ENCODE assay signal across 11 cellular contexts in genomic region chr10:119299531-119299930, GRCh38.
A peak's percentile ranks its signal among the peaks of the same experiment; 100 is the strongest.
DNase-seq lines count a peak whose midpoint lies in the region; ATAC-seq and TF ChIP-seq lines count a peak whose summit lies in the region.
"Had no signal": no experiment of that assay in that cellular context is flagged by ENCODE, and none has a peak within 500 bp of the region (broad histone marks: within the 10 kb centered on the region; RNA-seq: fewer than 3 reads in every experiment).

No MANE protein-coding gene starts in this region.

- H3K79me2 ChIP-seq in OCI-LY1 (ENCODE audit: insufficient read depth, low read length): no peaks in the 10 kb centered on the region

- H3K27ac ChIP-seq in left ventricle myocardium inferior (replicated peaks) (peak overlapping the region; percentile 78), right cardiac atrium (ENCODE audit: low read length) (no peak overlapping the region), OCI-LY1 (ENCODE audit: low read depth, low read length, poor library complexity, severe bottlenecking) (no peak overlapping the region)

- no peak overlapping the region for H2AFZ ChIP-seq in OCI-LY1 (ENCODE audit: low read length)

- no peaks in the 10 kb centered on the region for H3K27me3 ChIP-seq in left ventricle myocardium inferior (ENCODE audit: low read depth)
- no peaks in the 10 kb centered on the region for H3K27me3 ChIP-seq in right cardiac atrium (ENCODE audit: control insufficient read depth, insufficient read depth)
- no peaks in the 10 kb centered on the region for H3K27me3 ChIP-seq in OCI-LY1 (ENCODE audit: insufficient read depth, low read length)

- H3K9me3 ChIP-seq in left ventricle myocardium inferior (replicated peaks): peaks cover 9% of the 10 kb centered on the region
- H3K9me3 ChIP-seq in right cardiac atrium (ENCODE audit: control insufficient read depth, low read length): no peaks in the 10 kb centered on the region
- no peaks in the 10 kb centered on the region for H3K9me3 ChIP-seq in OCI-LY1 (ENCODE audit: low read length)

- H3K4me3 ChIP-seq in left ventricle myocardium inferior: no peak overlapping the region
- no peak overlapping the region for H3K4me3 ChIP-seq in right cardiac atrium (ENCODE audit: low read length)
- H3K4me3 ChIP-seq in OCI-LY1 (ENCODE audit: low read depth, low read length, poor library complexity, severe bottlenecking): no peak overlapping the region
- no peak overlapping the region for H3K4me3 ChIP-seq in fibroblast of pulmonary artery (replicated peaks; ENCODE audit: low read depth, low read length)
- H3K4me3 ChIP-seq in lower leg skin (ENCODE audit: low read depth, poor library complexity, severe bottlenecking): no peak overlapping the region

- TF ChIP-seq POLR2A in lower leg skin (IDR thresholded peaks at IDR 0.05): no peak

- no peak for TF ChIP-seq CTCF in left ventricle myocardium inferior (IDR thresholded peaks at IDR 0.05; ENCODE audit: borderline replicate concordance)
- TF ChIP-seq CTCF in OCI-LY1 (IDR thresholded peaks at IDR 0.05; ENCODE audit: low read length): peak; percentile 29; the same call in 1 of the 2 replicates
- TF ChIP-seq CTCF in fibroblast of pulmonary artery (IDR thresholded peaks at IDR 0.05; ENCODE audit: low read length, missing control alignments): no peak
- no peak for TF ChIP-seq CTCF in lower leg skin (IDR thresholded peaks at IDR 0.05)

- ATAC-seq in right cardiac atrium: no peak
- ATAC-seq: CD8-positive, alpha-beta T cell; esophagus mucosa had no signal

- no peaks in the 10 kb centered on the region for H4K20me1 ChIP-seq in OCI-LY1 (ENCODE audit: insufficient read depth, low read length)

- H3F3A ChIP-seq in OCI-LY1 (ENCODE audit: insufficient read depth, low read length): no peaks in the 10 kb centered on the region

- CTCF ChIA-PET in HEK293T (lab: Yijun Ruan, JAX): no interaction called here

- 74% methylated on average over 3 of the region's 3 CpGs for WGBS in right cardiac atrium
- WGBS in lower leg skin, 2 donors: 80 to 91% methylated on average over 3 of the region's 3 CpGs

- no peak overlapping the region for H3K9ac ChIP-seq in OCI-LY1 (ENCODE audit: low read length)

- no peak for DNase-seq in left ventricle myocardium inferior
- no peak for DNase-seq in right cardiac atrium
- peak; percentile 17 for DNase-seq in fibroblast of pulmonary artery (ENCODE audit: low read depth)
- DNase-seq in lower leg skin (ENCODE audit: low spot score in 2 of 2): no peak
- no peak for DNase-seq in germinal center (ENCODE audit: low spot score)
- DNase-seq in HEK293T (ENCODE audit: extremely low spot score): no peak
- no peak for DNase-seq in NCI-H2196 (lab: John Stamatoyannopoulos, UW; ENCODE audit: unreplicated experiment)
- DNase-seq: CD8-positive, alpha-beta T cell; NCI-H1694 had no signal

- peaks cover 88% of the 10 kb centered on the region for H3K4me1 ChIP-seq in left ventricle myocardium inferior
- H3K4me1 ChIP-seq in right cardiac atrium (ENCODE audit: control insufficient read depth, insufficient read depth, low read length): peaks cover 23% of the 10 kb centered on the region
- H3K4me1 ChIP-seq in OCI-LY1 (ENCODE audit: insufficient read depth, low read length, severe bottlenecking): peaks cover 3% of the 10 kb centered on the region

- H3K9me2 ChIP-seq in OCI-LY1 (ENCODE audit: low read depth, low read length): no peaks in the 10 kb centered on the region

- intact Hi-C loops in left ventricle myocardium inferior (cut with micrococcal nuclease) (no loop called here), right cardiac atrium (cut with DNase I) (no loop called here), lower leg skin (cut with DNase I; ENCODE audit: low total_unique reads) (no loop called here)

- H3K36me3 ChIP-seq in left ventricle myocardium inferior (peaks cover 7% of the 10 kb centered on the region), OCI-LY1 (ENCODE audit: insufficient read depth, low read length) (no peaks in the 10 kb centered on the region; the same call in 1 of the 2 replicates)

- H3K4me2 ChIP-seq in OCI-LY1 (ENCODE audit: low read length): no peak overlapping the region

- POLR2A ChIA-PET in HEK293T (lab: Yijun Ruan, JAX): no interaction called here

TF ChIP-seq in HEK293T, 16 proteins besides CTCF, POLR2A, EP300 and RAD21:
- TF ChIP-seq ARNT (IDR thresholded peaks at IDR 0.05): no peak
- no peak for TF ChIP-seq TARDBP (IDR thresholded peaks at IDR 0.05)
- no peak for TF ChIP-seq CTBP1 (IDR thresholded peaks at IDR 0.05; ENCODE audit: borderline replicate concordance)
- TF ChIP-seq FOXA1 (IDR thresholded peaks at IDR 0.05): no peak
- no peak for TF ChIP-seq LEF1 (IDR thresholded peaks at IDR 0.05; ENCODE audit: borderline replicate concordance)
- TF ChIP-seq SP1 (IDR thresholded peaks at IDR 0.05): no peak
- TF ChIP-seq L3MBTL2 (conservative IDR thresholded peaks at IDR 0.05): no peak
- no peak for TF ChIP-seq FOXM1 (IDR thresholded peaks at IDR 0.05; ENCODE audit: borderline replicate concordance)
- TF ChIP-seq ZNF384 (IDR thresholded peaks at IDR 0.05): no peak
- no peak for TF ChIP-seq FOXK2 (IDR thresholded peaks at IDR 0.05)
- no peak for TF ChIP-seq BHLHE40 (IDR thresholded peaks at IDR 0.05; ENCODE audit: borderline replicate concordance)
- TF ChIP-seq NFRKB (IDR thresholded peaks at IDR 0.05): no peak
- TF ChIP-seq ELF4 (IDR thresholded peaks at IDR 0.05): no peak
- no peak for TF ChIP-seq SUZ12 (IDR thresholded peaks at IDR 0.05)
- no peak for TF ChIP-seq HDGF (IDR thresholded peaks at IDR 0.05; ENCODE audit: borderline replicate concordance)
- no peak for TF ChIP-seq PKNOX1 (IDR thresholded peaks at IDR 0.05)
